ENCODE assay signal across 13 cellular contexts in the genomic region with DNA sequence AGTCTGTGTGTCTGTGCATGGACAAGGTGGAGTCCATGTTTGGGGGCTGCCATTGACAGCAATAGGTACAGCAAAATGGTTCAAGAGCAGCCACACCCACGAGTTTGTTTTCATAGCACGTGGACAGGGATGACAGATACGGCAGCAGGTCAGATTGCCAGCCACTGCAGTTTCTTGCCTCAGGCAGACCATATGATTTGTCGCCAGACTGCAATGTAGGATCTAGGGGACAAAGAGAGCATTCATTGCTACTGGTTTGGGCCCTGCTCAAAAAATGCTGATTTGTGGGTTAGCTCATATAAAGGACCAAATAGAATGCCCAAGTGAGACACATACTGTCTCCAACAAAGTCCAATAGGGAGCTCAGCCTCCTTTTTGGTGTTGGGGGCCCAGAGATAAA.
DNase-seq lines count a peak whose midpoint lies in the region; TF ChIP-seq lines count a peak whose summit lies in the region.
"Had no signal": no experiment of that assay in that cellular context is flagged by ENCODE, and none has a peak within 500 bp of the region (broad histone marks: within the 10 kb centered on the region; RNA-seq: fewer than 3 reads in every experiment).

No MANE protein-coding gene starts in this region.

- DNase-seq in COLO829 (ENCODE audit: low spot score) (peak; percentile 95), M059J (ENCODE audit: low read depth) (peak; percentile 2), T1000 (lab: John Stamatoyannopoulos, UW) (peak; percentile 20), left kidney (ENCODE audit: low read depth, low spot score) (peak; percentile 8), AG20443 (ENCODE audit: low spot score) (no peak), GM20000 (ENCODE audit: low spot score) (no peak)
- DNase-seq in stimulated activated CD4-positive, alpha-beta T cell treated with anti-CD3 and anti-CD28 coated beads, Interleukin-15, amount 100 ng/mL, for 24 hours: no peak
- DNase-seq in activated CD8-positive, alpha-beta memory T cell treated with anti-CD3 and anti-CD28 coated beads for 24 hours: no peak
- DNase-seq: AML-193; CD4-positive, CD25-positive, alpha-beta regulatory T cell; NCI-H1436 treated with DMSO at 0.1 percent for 48 hours; NCI-H2029 treated with DMSO at 0.1 percent for 48 hours; NCI-H510A had no signal

- no peak for TF ChIP-seq CTCF in GM20000 (IDR thresholded peaks at IDR 0.05; ENCODE audit: extremely low read depth, missing control alignments)

Comparison
In these comparisons a context has a peak if more than half of its experiments do, and no peak if none do; other contexts are left out.
1. DNase-seq: peak in COLO829 (single experiment), M059J (single experiment), T1000 (single experiment) and left kidney (single experiment); none in stimulated activated CD4-positive, alpha-beta T cell treated with anti-CD3 and anti-CD28 coated beads, Interleukin-15, amount 100 ng/mL, for 24 hours (single experiment), AG20443 (single experiment), GM20000 (single experiment) and activated CD8-positive, alpha-beta memory T cell treated with anti-CD3 and anti-CD28 coated beads for 24 hours (single experiment).